ENCODE assay signal across 8 cellular contexts in genomic region chr3:195546130-195546560, GRCh38. TPM values are rescaled to one million over a fixed set of nuclear protein-coding genes. Genes with fewer than 3 reads are reported as not detected.
DNase-seq lines count a peak whose midpoint lies in the region; ATAC-seq lines count a peak whose summit lies in the region.

No MANE protein-coding gene starts in this region.

- DNase-seq in HCEC 1CT, result peak; percentile 71
- peak; percentile 42 for DNase-seq in activated CD4-positive, alpha-beta T cell treated with anti-CD3 and anti-CD28 coated beads for 48 hours
- peak; percentile 74 for DNase-seq in fibroblast of peridontal ligament (ENCODE audit: extremely low read depth)
- DNase-seq in stimulated activated effector memory CD8-positive, alpha-beta T cell treated with anti-CD3 and anti-CD28 coated beads, Interleukin-12 subunit alpha, Interleukin-12 subunit beta, amount 100 ng/mL, for 72 hours (ENCODE audit: low spot score in 2 of 2), result peak in 1 of 2 donors; percentile 57
- DNase-seq in sciatic nerve (ENCODE audit: low spot score), result no peak
- DNase-seq in OCI-M1 (lab: John Stamatoyannopoulos, UW), result no peak
- no peak for DNase-seq in GM19238 (ENCODE audit: insufficient read length, low spot score)

- no peak for ATAC-seq in stimulated activated effector memory CD8-positive, alpha-beta T cell treated with anti-CD3 and anti-CD28 coated beads, Interleukin-12 subunit alpha, Interleukin-12 subunit beta, amount 100 ng/mL, for 72 hours
- ATAC-seq in HG02798 (IDR thresholded peaks at IDR 0.05; ENCODE audit: poor library complexity, unreplicated experiment) (no peak), sciatic nerve (no peak)

- H3K36me3 Mint-ChIP-seq in stimulated activated effector memory CD8-positive, alpha-beta T cell treated with anti-CD3 and anti-CD28 coated beads, Interleukin-12 subunit alpha, Interleukin-12 subunit beta, amount 100 ng/mL, for 72 hours, result peaks cover 4% of the 10 kb centered on the region

- H3K27ac Mint-ChIP-seq in stimulated activated effector memory CD8-positive, alpha-beta T cell treated with anti-CD3 and anti-CD28 coated beads, Interleukin-12 subunit alpha, Interleukin-12 subunit beta, amount 100 ng/mL, for 72 hours, result peak overlapping the region; percentile 89

- peaks cover 67% of the 10 kb centered on the region for H3K4me1 Mint-ChIP-seq in stimulated activated effector memory CD8-positive, alpha-beta T cell treated with anti-CD3 and anti-CD28 coated beads, Interleukin-12 subunit alpha, Interleukin-12 subunit beta, amount 100 ng/mL, for 72 hours

- intact Hi-C loops in sciatic nerve (cut with DNase I), result no loop called here

- H3K9me3 Mint-ChIP-seq in stimulated activated effector memory CD8-positive, alpha-beta T cell treated with anti-CD3 and anti-CD28 coated beads, Interleukin-12 subunit alpha, Interleukin-12 subunit beta, amount 100 ng/mL, for 72 hours, result no peaks in the 10 kb centered on the region

- peak overlapping the region; percentile 60 for H3K4me3 Mint-ChIP-seq in stimulated activated effector memory CD8-positive, alpha-beta T cell treated with anti-CD3 and anti-CD28 coated beads, Interleukin-12 subunit alpha, Interleukin-12 subunit beta, amount 100 ng/mL, for 72 hours

RNA-seq across cellular contexts. Expression of gene PPP1R2, which starts 3.0 kb away (rescaled TPM):
- 38.2 TPM for total RNA-seq in sciatic nerve

RNA-seq across cellular contexts. Expression of gene APOD, which starts 37.6 kb away (rescaled TPM):
- total RNA-seq in sciatic nerve, result 6,445 TPM

Comparison
In these comparisons a context has a peak if more than half of its experiments do, and no peak if none do; other contexts are left out.
1. DNase-seq: peak in HCEC 1CT (single experiment), activated CD4-positive, alpha-beta T cell treated with anti-CD3 and anti-CD28 coated beads for 48 hours (single experiment) and fibroblast of peridontal ligament (single experiment); none in sciatic nerve (single experiment), OCI-M1 (single experiment) and GM19238 (single experiment).